Comparison of ENCODE assay signal across 36 cellular contexts in the genomic region with DNA sequence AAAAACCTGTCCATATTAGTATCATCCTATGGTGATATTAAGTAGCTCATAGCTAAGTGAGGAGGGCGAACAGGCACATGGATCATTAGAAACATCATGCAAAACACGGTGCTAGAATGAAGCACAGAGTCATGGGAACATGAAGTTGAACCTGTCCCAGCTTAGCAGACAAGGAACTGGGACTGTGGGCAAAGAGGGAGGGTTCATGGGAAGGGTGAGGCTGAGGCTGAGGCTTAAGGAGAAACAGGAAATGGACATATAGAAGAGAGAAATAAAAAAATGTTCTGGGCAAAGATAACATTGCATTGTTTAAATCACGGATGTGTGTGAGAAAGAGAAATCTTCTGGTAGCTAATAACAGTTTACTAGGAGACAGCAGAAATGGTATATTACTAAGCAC.
"Had no signal": no experiment of that assay in that cellular context is flagged by ENCODE, and none has a peak within 500 bp of the region (broad histone marks: within the 10 kb centered on the region; RNA-seq: fewer than 3 reads in every experiment).

No MANE protein-coding gene starts in this region.

- H3K36me3 Mint-ChIP-seq: activated CD4-positive, alpha-beta memory T cell treated with anti-CD3 and anti-CD28 coated beads for 36 hours; activated naive CD4-positive, alpha-beta T cell treated with anti-CD3 and anti-CD28 coated beads, Interleukin-2, amount 50 U/mL, for 72 hours; activated naive CD8-positive, alpha-beta T cell treated with anti-CD3 and anti-CD28 coated beads for 36 hours had no signal

- H3K27me3 Mint-ChIP-seq: activated B cell treated with CpG ODN at 0.5 μM for 24 hours; activated CD4-positive, alpha-beta memory T cell treated with anti-CD3 and anti-CD28 coated beads for 36 hours; activated CD8-positive, alpha-beta T cell treated with anti-CD3 and anti-CD28 coated beads for 36 hours; activated naive CD8-positive, alpha-beta T cell treated with anti-CD3 and anti-CD28 coated beads for 36 hours; activated T-helper 17 cell treated with anti-CD3 and anti-CD28 coated beads, Interleukin-2, amount 50 U/mL, for 72 hours; central memory CD8-positive, alpha-beta T cell had no signal

- H3K4me3 ChIP-seq: adrenal gland, body of pancreas, breast epithelium had no signal

- H3K27me3 ChIP-seq: adrenal gland, body of pancreas, brain microvascular endothelial cell, breast epithelium had no signal

- H3K27ac Mint-ChIP-seq: activated B cell treated with CpG ODN at 0.5 μM for 24 hours; activated CD4-positive, alpha-beta memory T cell treated with anti-CD3 and anti-CD28 coated beads for 36 hours; activated CD4-positive, alpha-beta T cell treated with anti-CD3 and anti-CD28 coated beads, Interleukin-2, amount 10 ng/mL, durations not matched to agents 24 days and 14 days; activated CD8-positive, alpha-beta T cell treated with anti-CD3 and anti-CD28 coated beads for 36 hours; activated naive CD4-positive, alpha-beta T cell treated with anti-CD3 and anti-CD28 coated beads for 36 hours; activated naive CD4-positive, alpha-beta T cell treated with anti-CD3 and anti-CD28 coated beads, Interleukin-2, amount 50 U/mL, for 72 hours; activated naive CD8-positive, alpha-beta T cell treated with anti-CD3 and anti-CD28 coated beads for 36 hours; activated T-cell treated with anti-CD3 and anti-CD28 coated beads, Interleukin-2, amount 50 U/mL, for 72 hours; activated T-helper 1 cell treated with anti-CD3 and anti-CD28 coated beads, Interleukin-12 subunit alpha, Interleukin-12 subunit beta, Interleukin-2, Interleukin-4 antibody, amounts not matched to agents 30 ng/mL and 10 ng/mL and 1 ng/mL, durations not matched to agents 14 hours and 24 hours and 36 hours; activated T-helper 17 cell treated with anti-CD3 and anti-CD28 coated beads, Interleukin-2, amount 50 U/mL, for 72 hours; T-helper 1 cell treated with Interleukin-12 subunit alpha and Interleukin-12 subunit beta and Interleukin-4 antibody, amounts not matched to agents 30 μg/mL and 1 μg/mL, for 36 hours; T-helper 2 cell treated with Interferon-gamma antibody and Interleukin-4, amounts not matched to agents 5 μg/mL and 100 μg/mL, for 36 hours had no signal

- H3K4me3 Mint-ChIP-seq: activated B cell treated with CpG ODN at 0.5 μM for 24 hours; activated CD4-positive, alpha-beta memory T cell treated with anti-CD3 and anti-CD28 coated beads for 36 hours; activated CD4-positive, alpha-beta T cell treated with anti-CD3 and anti-CD28 coated beads, Interleukin-2, amount 10 ng/mL, durations not matched to agents 24 days and 14 days; activated CD8-positive, alpha-beta T cell treated with anti-CD3 and anti-CD28 coated beads for 36 hours; activated naive CD4-positive, alpha-beta T cell treated with anti-CD3 and anti-CD28 coated beads for 36 hours; activated naive CD8-positive, alpha-beta T cell treated with anti-CD3 and anti-CD28 coated beads for 36 hours; activated T-cell treated with anti-CD3 and anti-CD28 coated beads, Interleukin-2, amount 50 U/mL, for 4 hours; activated T-cell treated with anti-CD3 and anti-CD28 coated beads, Interleukin-2, amount 50 U/mL, for 72 hours; activated T-helper 1 cell treated with anti-CD3 and anti-CD28 coated beads, Interleukin-12 subunit alpha, Interleukin-12 subunit beta, Interleukin-2, Interleukin-4 antibody, amounts not matched to agents 30 ng/mL and 10 ng/mL and 1 ng/mL, durations not matched to agents 14 hours and 24 hours and 36 hours; activated T-helper 17 cell treated with anti-CD3 and anti-CD28 coated beads, Interleukin-2, amount 50 U/mL, for 72 hours; central memory CD8-positive, alpha-beta T cell; T-helper 1 cell treated with Interleukin-12 subunit alpha and Interleukin-12 subunit beta and Interleukin-4 antibody, amounts not matched to agents 30 μg/mL and 1 μg/mL, for 36 hours; T-helper 2 cell treated with Interferon-gamma antibody and Interleukin-4, amounts not matched to agents 5 μg/mL and 100 μg/mL, for 36 hours had no signal

- H3K36me3 ChIP-seq: adrenal gland, brain microvascular endothelial cell, breast epithelium had no signal

- H3K4me1 ChIP-seq: adrenal gland, body of pancreas, breast epithelium had no signal

- H3K27ac ChIP-seq: adrenal gland, body of pancreas, brain microvascular endothelial cell, breast epithelium, VCaP had no signal

- ATAC-seq: activated CD8-positive, alpha-beta T cell treated with anti-CD3 and anti-CD28 coated beads for 36 hours; activated naive CD4-positive, alpha-beta T cell treated with anti-CD3 and anti-CD28 coated beads, Interleukin-2, amount 50 U/mL, for 72 hours; activated T-cell treated with anti-CD3 and anti-CD28 coated beads, Interleukin-2, amount 50 U/mL, for 4 hours; activated T-cell treated with anti-CD3 and anti-CD28 coated beads, Interleukin-2, amount 50 U/mL, for 72 hours; activated T-helper 17 cell treated with anti-CD3 and anti-CD28 coated beads, Interleukin-2, amount 50 U/mL, for 72 hours; body of pancreas had no signal

- H3K9me3 ChIP-seq: adrenal gland, body of pancreas, breast epithelium had no signal

- H3K4me1 Mint-ChIP-seq: activated B cell treated with CpG ODN at 0.5 μM for 24 hours; activated CD4-positive, alpha-beta T cell treated with anti-CD3 and anti-CD28 coated beads, Interleukin-2, amount 10 ng/mL, durations not matched to agents 24 days and 14 days; activated naive CD8-positive, alpha-beta T cell treated with anti-CD3 and anti-CD28 coated beads for 36 hours; activated T-helper 17 cell treated with anti-CD3 and anti-CD28 coated beads, Interleukin-2, amount 50 U/mL, for 72 hours; central memory CD8-positive, alpha-beta T cell had no signal

- H3K9me3 Mint-ChIP-seq: activated B cell treated with CpG ODN at 0.5 μM for 24 hours; activated CD4-positive, alpha-beta memory T cell treated with anti-CD3 and anti-CD28 coated beads for 36 hours; activated CD4-positive, alpha-beta T cell treated with anti-CD3 and anti-CD28 coated beads, Interleukin-2, amount 10 ng/mL, durations not matched to agents 24 days and 14 days; activated CD8-positive, alpha-beta T cell treated with anti-CD3 and anti-CD28 coated beads for 36 hours; activated naive CD4-positive, alpha-beta T cell treated with anti-CD3 and anti-CD28 coated beads for 36 hours; activated naive CD4-positive, alpha-beta T cell treated with anti-CD3 and anti-CD28 coated beads, Interleukin-2, amount 50 U/mL, for 72 hours; activated naive CD8-positive, alpha-beta T cell treated with anti-CD3 and anti-CD28 coated beads for 36 hours; activated T-cell treated with anti-CD3 and anti-CD28 coated beads, Interleukin-2, amount 50 U/mL, for 4 hours; activated T-cell treated with anti-CD3 and anti-CD28 coated beads, Interleukin-2, amount 50 U/mL, for 72 hours; activated T-helper 1 cell treated with anti-CD3 and anti-CD28 coated beads, Interleukin-12 subunit alpha, Interleukin-12 subunit beta, Interleukin-2, Interleukin-4 antibody, amounts not matched to agents 30 ng/mL and 10 ng/mL and 1 ng/mL, durations not matched to agents 14 hours and 24 hours and 36 hours; activated T-helper 17 cell treated with anti-CD3 and anti-CD28 coated beads, Interleukin-2, amount 50 U/mL, for 72 hours; central memory CD8-positive, alpha-beta T cell; T-helper 1 cell treated with Interleukin-12 subunit alpha and Interleukin-12 subunit beta and Interleukin-4 antibody, amounts not matched to agents 30 μg/mL and 1 μg/mL, for 36 hours; T-helper 2 cell treated with Interferon-gamma antibody and Interleukin-4, amounts not matched to agents 5 μg/mL and 100 μg/mL, for 36 hours had no signal

- DNase-seq: activated B cell treated with CpG ODN at 0.5 μM for 24 hours; activated CD4-positive, alpha-beta memory T cell treated with anti-CD3 and anti-CD28 coated beads for 36 hours; activated CD4-positive, alpha-beta T cell treated with anti-CD3 and anti-CD28 coated beads for 4 hours; activated CD4-positive, alpha-beta T cell treated with anti-CD3 and anti-CD28 coated beads, Interleukin-2, amount 10 ng/mL, durations not matched to agents 24 days and 14 days; activated CD4-positive, alpha-beta T cell treated with anti-CD3 and anti-CD28 coated beads, Interleukin-2, amount 50 U/mL, for 1 hour; activated CD4-positive, alpha-beta T cell treated with anti-CD3 and anti-CD28 coated beads, Interleukin-2, amount 50 U/mL, for 4 hours; activated CD4-positive, CD25-positive, alpha-beta regulatory T cell treated with anti-CD3 and anti-CD28 coated beads, Interleukin-2, amount 50 U/mL, for 72 hours; activated CD8-positive, alpha-beta memory T cell treated with anti-CD3 and anti-CD28 coated beads, Interleukin-2, amount 50 U/mL, for 4 hours; activated CD8-positive, alpha-beta T cell treated with anti-CD3 and anti-CD28 coated beads for 36 hours; activated effector memory CD4-positive, alpha-beta T cell treated with anti-CD3 and anti-CD28 coated beads, Interleukin-2, amount 50 U/mL, for 16 hours; activated gamma-delta T cell treated with Interleukin-2 at 50 U/mL for 16 hours; activated naive CD4-positive, alpha-beta T cell; activated naive CD4-positive, alpha-beta T cell treated with anti-CD3 and anti-CD28 coated beads for 36 hours; activated naive CD4-positive, alpha-beta T cell treated with anti-CD3 and anti-CD28 coated beads, Interleukin-2, amount 50 U/mL, for 16 hours; activated naive CD8-positive, alpha-beta T cell treated with anti-CD3 and anti-CD28 coated beads for 36 hours; activated T-cell treated with anti-CD3 and anti-CD28 coated beads for 4 hours; activated T-cell treated with anti-CD3 and anti-CD28 coated beads, Interleukin-2, amount 50 U/mL, for 1 hour; activated T-cell treated with anti-CD3 and anti-CD28 coated beads, Interleukin-2, amount 50 U/mL, for 4 hours; activated T-cell treated with anti-CD3 and anti-CD28 coated beads, Interleukin-2, amount 50 U/mL, for 72 hours; adrenal gland; amniotic stem cell; aorta; body of pancreas; brain microvascular endothelial cell; cerebellar nuclear complex; T-helper 1 cell; T-helper 2 cell; T-helper 9 cell had no signal
